In genomic region chr1:179014123-179014522, GRCh38 we compare ENCODE assay signal across 20 cellular contexts. TPM values are rescaled to one million over a fixed set of nuclear protein-coding genes. Genes with fewer than 3 reads are reported as not detected.
DNase-seq lines count a peak whose midpoint lies in the region; ATAC-seq and TF ChIP-seq lines count a peak whose summit lies in the region.
"Had no signal": no experiment of that assay in that cellular context is flagged by ENCODE, and none has a peak within 500 bp of the region (broad histone marks: within the 10 kb centered on the region; RNA-seq: fewer than 3 reads in every experiment).

No MANE protein-coding gene starts in this region.

- H3K4me1 Mint-ChIP-seq in dendritic cell treated with granulocyte-macrophage colony-stimulating factor and Interleukin-4, amounts not matched to agents 40 ng/mL and 50 ng/mL, for 4 days (ENCODE audit: low read depth) = peaks cover 41% of the 10 kb centered on the region
- H3K4me1 Mint-ChIP-seq in stimulated activated memory B cell treated with anti-CD40 and anti-IgM and Interleukin-4, amounts not matched to agents 10 μg/mL and 1 μg/mL and 100 μg/mL, for 72 hours = no peaks in the 10 kb centered on the region

- H4K91ac ChIP-seq in IMR-90 (ENCODE audit: insufficient read depth, low read depth, low read length) = no peak overlapping the region

- BruUV-seq in IMR-90 (replicated peaks; lab: Mats Ljungman, UMichigan) = no TSS peak

- no peak overlapping the region for H2BK15ac ChIP-seq in IMR-90 (ENCODE audit: low read depth, low read length)

- no peak overlapping the region for H3K56ac ChIP-seq in IMR-90 (ENCODE audit: extremely low read depth, insufficient read depth, low read length)

- no CpG with 5 or more reads among the region's 1 CpG for WGBS in IMR-90 (ENCODE audit: extremely low coverage in 2 of 2, insufficient read length in 1 of 2), 2 experiments

- H3K27me3 ChIP-seq in IMR-90 (ENCODE audit: control insufficient read depth, insufficient read depth, low read length) = no peaks in the 10 kb centered on the region

- no peak overlapping the region for H3K9ac ChIP-seq in IMR-90 (ENCODE audit: low read depth, low read length)

- H4K5ac ChIP-seq in IMR-90 (ENCODE audit: low read depth, low read length) = no peak overlapping the region

- no peaks in the 10 kb centered on the region for H3K36me3 Mint-ChIP-seq in dendritic cell treated with granulocyte-macrophage colony-stimulating factor and Interleukin-4, amounts not matched to agents 40 ng/mL and 50 ng/mL, for 4 days (ENCODE audit: low read depth)
- H3K36me3 Mint-ChIP-seq in stimulated activated memory B cell treated with anti-CD40 and anti-IgM and Interleukin-4, amounts not matched to agents 10 μg/mL and 1 μg/mL and 100 μg/mL, for 72 hours = no peaks in the 10 kb centered on the region
- H3K36me3 Mint-ChIP-seq: CD4-positive, alpha-beta memory T cell had no signal

- H3K27ac ChIP-seq in IMR-90 (ENCODE audit: insufficient read depth, low read length) = no peak overlapping the region
- H3K27ac ChIP-seq: A549 had no signal

- DNase-seq in IMR-90 (no peak), myocyte (ENCODE audit: low read depth) (peak; percentile 64), NCI-H2081 treated with DMSO at 0.1 percent for 48 hours (lab: John Stamatoyannopoulos, UW) (no peak), NCI-H2029 treated with DMSO at 0.1 percent for 48 hours (lab: John Stamatoyannopoulos, UW) (no peak)
- DNase-seq: 8988T; ACHN; C1 segment of cervical spinal cord; Calu3; CD4-positive, alpha-beta memory T cell; COR-L47; DMS53; DMS79 treated with DMSO at 0.1 percent for 48 hours; GF-D8; GOT3; HFFc6 had no signal

- CTCF ChIA-PET in IMR-90 (lab: Yijun Ruan, JAX) = interaction anchor here (1.4 kb wide), 1 partner anchor 12 kb away, joined by 4 read pairs; no protein-coding TSS in a partner anchor

- H2AFZ ChIP-seq in IMR-90 (replicated peaks; ENCODE audit: low read length, poor library complexity) = peak overlapping the region; percentile 9

- POLR2A ChIA-PET in IMR-90 (lab: Charles Lee; ENCODE audit: unreplicated experiment) = no interaction called here

- H3K9me3 ChIP-seq in IMR-90 (ENCODE audit: control insufficient read depth, insufficient read depth, low read length) = no peaks in the 10 kb centered on the region
- H3K9me3 ChIP-seq: A549, HAP-1 had no signal

- H2BK5ac ChIP-seq in IMR-90 (ENCODE audit: low read depth, low read length, poor library complexity, severe bottlenecking) = no peak overlapping the region

- H3K79me1 ChIP-seq in IMR-90 (ENCODE audit: low read depth in 1 of 2, low read length in 2 of 2) = no peaks in the 10 kb centered on the region

- no peak overlapping the region for H3K23ac ChIP-seq in IMR-90 (ENCODE audit: low read depth, low read length)

- in situ Hi-C loops in IMR-90 (cut with MboI; ENCODE audit: low sequenced_read_pairs) = no loop called here

- H3K14ac ChIP-seq in IMR-90 (replicated peaks; ENCODE audit: low read depth, low read length) = no peak overlapping the region

- TF ChIP-seq RAD21 in IMR-90 (IDR thresholded peaks at IDR 0.05; ENCODE audit: low read length) = no peak

- H4K20me1 ChIP-seq in IMR-90 (ENCODE audit: insufficient read depth, low read length) = no peaks in the 10 kb centered on the region

- no peak overlapping the region for H2BK120ac ChIP-seq in IMR-90 (ENCODE audit: low read depth, low read length)

- H3K4me3 Mint-ChIP-seq in dendritic cell treated with granulocyte-macrophage colony-stimulating factor and Interleukin-4, amounts not matched to agents 40 ng/mL and 50 ng/mL, for 4 days = no peak overlapping the region
- H3K4me3 Mint-ChIP-seq in stimulated activated memory B cell treated with anti-CD40 and anti-IgM and Interleukin-4, amounts not matched to agents 10 μg/mL and 1 μg/mL and 100 μg/mL, for 72 hours = no peak overlapping the region
- H3K4me3 Mint-ChIP-seq: CD4-positive, alpha-beta memory T cell; HFFc6 had no signal

- dilution Hi-C loops in IMR-90 (cut with HindIII; ENCODE audit: low sequenced_read_pairs, unreplicated experiment) = no loop called here

- peaks cover 10% of the 10 kb centered on the region for H3K9me1 ChIP-seq in IMR-90 (ENCODE audit: insufficient read depth, low read length)

- no peak for TF ChIP-seq CTCF in IMR-90 (conservative IDR thresholded peaks at IDR 0.05; ENCODE audit: low read depth, low read length)

- H3K4me2 ChIP-seq in IMR-90 (ENCODE audit: low read depth, low read length) = no peak overlapping the region
- H3K4me2 ChIP-seq: A549 had no signal

- ATAC-seq in IMR-90 (ENCODE audit: low read depth) = no peak
- ATAC-seq in stimulated activated memory B cell treated with anti-CD40 and anti-IgM and Interleukin-4, amounts not matched to agents 10 μg/mL and 1 μg/mL and 100 μg/mL, for 72 hours = peak; percentile 31
- ATAC-seq in GM21423 (IDR thresholded peaks at IDR 0.05; ENCODE audit: unreplicated experiment) = no peak
- ATAC-seq: A549 had no signal

- no peak overlapping the region for H3K4me3 ChIP-seq in IMR-90 (ENCODE audit: insufficient read depth, low read depth, low read length)
- H3K4me3 ChIP-seq: A549, HAP-1 had no signal

- no peaks in the 10 kb centered on the region for H3K36me3 ChIP-seq in IMR-90 (ENCODE audit: control insufficient read depth, insufficient read depth, low read length)
- H3K36me3 ChIP-seq: HAP-1 had no signal

- H3K4me1 ChIP-seq in IMR-90 (ENCODE audit: control insufficient read depth, insufficient read depth, low read length) = peaks cover 4% of the 10 kb centered on the region

- no peak overlapping the region for H2BK20ac ChIP-seq in IMR-90 (ENCODE audit: low read depth, low read length)

- H3K9me3 Mint-ChIP-seq in dendritic cell treated with granulocyte-macrophage colony-stimulating factor and Interleukin-4, amounts not matched to agents 40 ng/mL and 50 ng/mL, for 4 days = no peaks in the 10 kb centered on the region
- H3K9me3 Mint-ChIP-seq in stimulated activated memory B cell treated with anti-CD40 and anti-IgM and Interleukin-4, amounts not matched to agents 10 μg/mL and 1 μg/mL and 100 μg/mL, for 72 hours = no peaks in the 10 kb centered on the region
- H3K9me3 Mint-ChIP-seq: CD4-positive, alpha-beta memory T cell; HFFc6 had no signal

- no peak overlapping the region for H4K8ac ChIP-seq in IMR-90 (ENCODE audit: low read depth in 2 of 2, low read length in 2 of 2)

- no peak overlapping the region for H3K4ac ChIP-seq in IMR-90 (ENCODE audit: low read depth, low read length)

- intact Hi-C loops in IMR-90 (cut with micrococcal nuclease) = no loop called here
- intact Hi-C loops in dendritic cell treated with granulocyte-macrophage colony-stimulating factor and Interleukin-4, amounts not matched to agents 40 ng/mL and 50 ng/mL, for 4 days (cut with micrococcal nuclease) = no loop called here

- peak overlapping the region; percentile 58 for H3K27ac Mint-ChIP-seq in dendritic cell treated with granulocyte-macrophage colony-stimulating factor and Interleukin-4, amounts not matched to agents 40 ng/mL and 50 ng/mL, for 4 days
- H3K27ac Mint-ChIP-seq in stimulated activated memory B cell treated with anti-CD40 and anti-IgM and Interleukin-4, amounts not matched to agents 10 μg/mL and 1 μg/mL and 100 μg/mL, for 72 hours = no peak overlapping the region
- H3K27ac Mint-ChIP-seq: CD4-positive, alpha-beta memory T cell; HFFc6 had no signal

- H3K27me3 Mint-ChIP-seq in dendritic cell treated with granulocyte-macrophage colony-stimulating factor and Interleukin-4, amounts not matched to agents 40 ng/mL and 50 ng/mL, for 4 days = no peaks in the 10 kb centered on the region
- no peaks in the 10 kb centered on the region for H3K27me3 Mint-ChIP-seq in stimulated activated memory B cell treated with anti-CD40 and anti-IgM and Interleukin-4, amounts not matched to agents 10 μg/mL and 1 μg/mL and 100 μg/mL, for 72 hours

- H2AK9ac ChIP-seq in IMR-90 (replicated peaks; ENCODE audit: low read depth, low read length, poor library complexity) = no peak overlapping the region

- H2AK5ac ChIP-seq in IMR-90 (ENCODE audit: low read depth, low read length) = no peak overlapping the region

- no peak for TF ChIP-seq POLR2A in IMR-90 (IDR thresholded peaks at IDR 0.05; ENCODE audit: low read depth, low read length)

- no peak overlapping the region for H3K18ac ChIP-seq in IMR-90 (ENCODE audit: low read depth, low read length)

TF ChIP-seq in IMR-90, 13 proteins besides CTCF, POLR2A, EP300 and RAD21:
- no peak for TF ChIP-seq SMC3 (IDR thresholded peaks at IDR 0.05; ENCODE audit: low read depth, low read length)

RNA-seq across cellular contexts. Expression of gene FAM20B, which starts 11.6 kb away (rescaled TPM):
- total RNA-seq in IMR-90 (2012; rRNA removed) (36.7 and 38.4 TPM in 2 replicates), myocyte (55.3 and 56.6 TPM in 2 replicates)
- polyA plus RNA-seq in IMR-90 (2012; rRNA removed) = 13.4 and 17.1 TPM in 2 replicates
- polyA plus RNA-seq in IMR-90 (2012; cell fraction: cytosol; rRNA removed) = 6.9 and 7.0 TPM in 2 replicates
- polyA plus RNA-seq in IMR-90 (2012; cell fraction: nucleus; rRNA removed; ENCODE audit: low replicate concordance) = 3.9 and 9.7 TPM in 2 replicates
- polyA plus RNA-seq in myocyte (2012) = 23.9 TPM
